Comparison of ENCODE assay signal across 8 cellular contexts in the genomic region with DNA sequence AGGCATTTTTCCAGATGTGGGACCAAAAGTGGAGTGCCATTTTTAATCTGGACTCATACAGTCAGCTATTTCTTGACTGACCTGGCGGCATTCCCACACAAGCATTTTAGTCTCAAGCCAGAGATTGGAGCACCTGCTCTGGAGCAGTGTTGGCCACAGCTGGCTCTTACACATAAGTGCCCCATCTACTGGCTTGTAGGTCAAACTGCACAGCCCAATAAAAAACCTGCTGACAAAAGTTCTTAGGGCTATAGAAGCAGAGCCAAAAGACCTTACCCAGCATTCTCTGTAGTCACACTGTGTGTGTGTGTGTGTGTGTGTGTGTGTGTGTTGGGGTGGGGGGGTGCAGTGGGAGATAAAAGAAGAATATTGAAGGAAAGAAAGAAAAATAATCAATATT. TPM values are rescaled to one million over a fixed set of nuclear protein-coding genes. Genes with fewer than 3 reads are reported as not detected.
DNase-seq lines count a peak whose midpoint lies in the region; ATAC-seq lines count a peak whose summit lies in the region.

No MANE protein-coding gene starts in this region.

- no peaks in the 10 kb centered on the region for H3K9me2 ChIP-seq in Karpas-422 (replicated peaks; ENCODE audit: insufficient read depth, low read length)

- H3K9me3 ChIP-seq in Karpas-422 (ENCODE audit: low read length): peaks cover 9% of the 10 kb centered on the region

- no peaks in the 10 kb centered on the region for H4K20me1 ChIP-seq in Karpas-422 (ENCODE audit: insufficient read depth, low read depth, low read length)

- H3K9me3 Mint-ChIP-seq in activated CD4-positive, alpha-beta T cell treated with anti-CD3 and anti-CD28 coated beads for 36 hours (ENCODE audit: low read depth): peaks cover 10% of the 10 kb centered on the region
- peaks cover 10% of the 10 kb centered on the region for H3K9me3 Mint-ChIP-seq in activated CD8-positive, alpha-beta T cell treated with anti-CD3 and anti-CD28 coated beads, Interleukin-2, amount 10 ng/mL, durations not matched to agents 7 days and 5 days (ENCODE audit: insufficient read depth)

- no peaks in the 10 kb centered on the region for H3K36me3 Mint-ChIP-seq in activated CD4-positive, alpha-beta T cell treated with anti-CD3 and anti-CD28 coated beads for 36 hours (ENCODE audit: low read depth)
- H3K36me3 Mint-ChIP-seq in activated CD8-positive, alpha-beta T cell treated with anti-CD3 and anti-CD28 coated beads, Interleukin-2, amount 10 ng/mL, durations not matched to agents 7 days and 5 days (ENCODE audit: low read depth): no peaks in the 10 kb centered on the region

- H3K4me1 Mint-ChIP-seq in activated CD4-positive, alpha-beta T cell treated with anti-CD3 and anti-CD28 coated beads for 36 hours: no peaks in the 10 kb centered on the region
- H3K4me1 Mint-ChIP-seq in activated CD8-positive, alpha-beta T cell treated with anti-CD3 and anti-CD28 coated beads, Interleukin-2, amount 10 ng/mL, durations not matched to agents 7 days and 5 days (ENCODE audit: low read depth): no peaks in the 10 kb centered on the region

- H3K27me3 ChIP-seq in Karpas-422 (ENCODE audit: low read length): no peaks in the 10 kb centered on the region; the same call in 1 of the 2 replicates

- ATAC-seq in activated CD4-positive, alpha-beta T cell treated with anti-CD3 and anti-CD28 coated beads for 36 hours: peak; percentile 51
- peak; percentile 85 for ATAC-seq in GM21576 (IDR thresholded peaks at IDR 0.05; ENCODE audit: unreplicated experiment)
- ATAC-seq in activated CD8-positive, alpha-beta T cell treated with anti-CD3 and anti-CD28 coated beads, Interleukin-2, amount 10 ng/mL, durations not matched to agents 7 days and 5 days: no peak

- POLR2A ChIA-PET in activated CD4-positive, alpha-beta T cell treated with anti-CD3 and anti-CD28 coated beads for 36 hours (lab: Charles Lee): no interaction called here
- POLR2A ChIA-PET in activated CD8-positive, alpha-beta T cell treated with anti-CD3 and anti-CD28 coated beads, Interleukin-2, amount 10 ng/mL, durations not matched to agents 7 days and 5 days (lab: Charles Lee): no interaction called here

- H3K4me2 ChIP-seq in Karpas-422 (ENCODE audit: low read depth, low read length, poor library complexity, severe bottlenecking): no peak overlapping the region

- no peak overlapping the region for H3K9ac ChIP-seq in Karpas-422 (ENCODE audit: low read length)

- no peak overlapping the region for H2AFZ ChIP-seq in Karpas-422 (ENCODE audit: low read length)

- intact Hi-C loops in activated CD4-positive, alpha-beta T cell treated with anti-CD3 and anti-CD28 coated beads for 36 hours (cut with DNase I, micrococcal nuclease): no loop called here

- H3K4me3 Mint-ChIP-seq in activated CD4-positive, alpha-beta T cell treated with anti-CD3 and anti-CD28 coated beads for 36 hours: no peak overlapping the region
- no peak overlapping the region for H3K4me3 Mint-ChIP-seq in activated CD8-positive, alpha-beta T cell treated with anti-CD3 and anti-CD28 coated beads, Interleukin-2, amount 10 ng/mL, durations not matched to agents 7 days and 5 days

- CTCF ChIA-PET in activated CD4-positive, alpha-beta T cell treated with anti-CD3 and anti-CD28 coated beads for 36 hours (lab: Charles Lee): interaction anchor here (0.6 to 1.3 kb wide), 7 partner anchors 10 to 360 kb away, joined by 3 to 5 read pairs (median 3); no protein-coding TSS in a partner anchor
- CTCF ChIA-PET in activated CD8-positive, alpha-beta T cell treated with anti-CD3 and anti-CD28 coated beads, Interleukin-2, amount 10 ng/mL, durations not matched to agents 7 days and 5 days (lab: Charles Lee): interaction anchor here (0.5 to 2.7 kb wide), 12 partner anchors 9 to 262 kb away, joined by 3 to 8 read pairs (median 4); a partner anchor contains a TSS

- peak; percentile 5 for DNase-seq in activated CD4-positive, alpha-beta T cell treated with anti-CD3 and anti-CD28 coated beads for 36 hours
- DNase-seq in activated CD4-positive, alpha-beta T cell treated with anti-CD3 and anti-CD28 coated beads for 1 hour: no peak
- DNase-seq in Karpas-422: peak; percentile 78
- DNase-seq in activated CD8-positive, alpha-beta T cell treated with anti-CD3 and anti-CD28 coated beads, Interleukin-2, amount 10 ng/mL, durations not matched to agents 7 days and 5 days: peak; percentile 21
- DNase-seq in lung microvascular endothelial cell (ENCODE audit: low read depth in 2 of 2): peak; percentile 50 to 52
- DNase-seq in NCI-H2196 (lab: John Stamatoyannopoulos, UW; ENCODE audit: unreplicated experiment): no peak
- DNase-seq in NCI-H2227 treated with DMSO at 0.1 percent for 48 hours (lab: John Stamatoyannopoulos, UW): no peak

- no peaks in the 10 kb centered on the region for H3K4me1 ChIP-seq in Karpas-422 (ENCODE audit: low read length)

- no peak overlapping the region for H3K27ac Mint-ChIP-seq in activated CD4-positive, alpha-beta T cell treated with anti-CD3 and anti-CD28 coated beads for 36 hours
- no peak overlapping the region for H3K27ac Mint-ChIP-seq in activated CD8-positive, alpha-beta T cell treated with anti-CD3 and anti-CD28 coated beads, Interleukin-2, amount 10 ng/mL, durations not matched to agents 7 days and 5 days

- H3K4me3 ChIP-seq in Karpas-422 (ENCODE audit: low read length): no peak overlapping the region

- no peaks in the 10 kb centered on the region for H3K79me2 ChIP-seq in Karpas-422 (ENCODE audit: low read length)

- H3K27me3 Mint-ChIP-seq in activated CD4-positive, alpha-beta T cell treated with anti-CD3 and anti-CD28 coated beads for 36 hours: peaks cover 30% of the 10 kb centered on the region
- H3K27me3 Mint-ChIP-seq in activated CD8-positive, alpha-beta T cell treated with anti-CD3 and anti-CD28 coated beads, Interleukin-2, amount 10 ng/mL, durations not matched to agents 7 days and 5 days (ENCODE audit: low read depth): peaks cover 32% of the 10 kb centered on the region

- no peaks in the 10 kb centered on the region for H3K36me3 ChIP-seq in Karpas-422 (ENCODE audit: insufficient read depth, low read length)

- no peak overlapping the region for H3K27ac ChIP-seq in Karpas-422 (ENCODE audit: low read length)

RNA-seq across cellular contexts. Expression of a gene that starts 38.6 kb away (rescaled TPM):
- 10 to 100 TPM; 69.5 to 75.1 TPM for total RNA-seq in activated CD4-positive, alpha-beta T cell treated with anti-CD3 and anti-CD28 coated beads for 36 hours
- 71.4 and 139 TPM in 2 replicates for total RNA-seq in Karpas-422 (2014; rRNA removed; shearing (Covaris generic); ENCODE audit: low replicate concordance)
- 10 to 100 TPM; 66.2 to 68.9 TPM for total RNA-seq in activated CD8-positive, alpha-beta T cell treated with anti-CD3 and anti-CD28 coated beads, Interleukin-2, amount 10 ng/mL, durations not matched to agents 7 days and 5 days
- total RNA-seq in lung microvascular endothelial cell: 31.4 and 39.5 TPM in 2 replicates

Comparison
In these comparisons a context has a peak if more than half of its experiments do, and no peak if none do; other contexts are left out.
1. DNase-seq: peak in activated CD4-positive, alpha-beta T cell treated with anti-CD3 and anti-CD28 coated beads for 36 hours (single experiment), Karpas-422 (single experiment), activated CD8-positive, alpha-beta T cell treated with anti-CD3 and anti-CD28 coated beads, Interleukin-2, amount 10 ng/mL, durations not matched to agents 7 days and 5 days (single experiment) and lung microvascular endothelial cell (2 of 2); none in activated CD4-positive, alpha-beta T cell treated with anti-CD3 and anti-CD28 coated beads for 1 hour (single experiment), NCI-H2196 (single experiment) and NCI-H2227 treated with DMSO at 0.1 percent for 48 hours (single experiment).